ENCODE assay signal across 1 cellular context in the genomic region with DNA sequence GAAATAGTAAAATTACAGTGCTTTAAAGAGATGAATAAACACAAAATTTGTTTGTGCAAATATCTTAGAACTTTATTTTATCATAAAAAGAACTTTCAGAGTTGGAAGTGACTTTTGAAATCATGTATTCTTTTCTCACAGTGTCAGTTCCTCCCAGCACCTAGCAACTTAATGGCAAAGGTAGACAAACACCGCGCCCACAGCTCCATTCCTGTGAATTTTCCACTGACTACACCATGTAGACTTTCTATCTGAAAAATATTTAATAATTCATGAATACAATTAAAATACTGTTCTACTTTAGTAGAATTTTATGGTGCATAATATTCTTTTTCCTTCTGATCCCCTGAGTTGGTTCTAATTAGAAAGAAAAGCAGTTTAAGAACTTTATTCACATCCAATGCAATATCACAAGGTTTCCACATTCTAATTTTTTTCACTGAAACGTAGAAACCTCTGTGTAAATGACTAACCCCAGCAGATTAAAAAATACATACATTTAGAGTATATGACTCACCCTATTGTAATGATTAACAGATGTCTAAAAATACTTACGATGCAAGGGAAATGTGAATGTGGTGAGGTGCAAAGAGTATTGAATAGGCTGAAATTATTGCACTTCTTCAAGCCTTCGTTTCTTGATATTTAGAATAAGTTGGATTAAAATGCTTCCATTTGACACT.
A peak's percentile ranks its signal among the peaks of the same experiment; 100 is the strongest.
TF ChIP-seq lines count a peak whose summit lies in the region.

No MANE protein-coding gene starts in this region.

TF ChIP-seq in GM12878, 131 proteins besides CTCF, POLR2A, EP300 and RAD21 (continued from another document):
- TF ChIP-seq, protein P1, sequence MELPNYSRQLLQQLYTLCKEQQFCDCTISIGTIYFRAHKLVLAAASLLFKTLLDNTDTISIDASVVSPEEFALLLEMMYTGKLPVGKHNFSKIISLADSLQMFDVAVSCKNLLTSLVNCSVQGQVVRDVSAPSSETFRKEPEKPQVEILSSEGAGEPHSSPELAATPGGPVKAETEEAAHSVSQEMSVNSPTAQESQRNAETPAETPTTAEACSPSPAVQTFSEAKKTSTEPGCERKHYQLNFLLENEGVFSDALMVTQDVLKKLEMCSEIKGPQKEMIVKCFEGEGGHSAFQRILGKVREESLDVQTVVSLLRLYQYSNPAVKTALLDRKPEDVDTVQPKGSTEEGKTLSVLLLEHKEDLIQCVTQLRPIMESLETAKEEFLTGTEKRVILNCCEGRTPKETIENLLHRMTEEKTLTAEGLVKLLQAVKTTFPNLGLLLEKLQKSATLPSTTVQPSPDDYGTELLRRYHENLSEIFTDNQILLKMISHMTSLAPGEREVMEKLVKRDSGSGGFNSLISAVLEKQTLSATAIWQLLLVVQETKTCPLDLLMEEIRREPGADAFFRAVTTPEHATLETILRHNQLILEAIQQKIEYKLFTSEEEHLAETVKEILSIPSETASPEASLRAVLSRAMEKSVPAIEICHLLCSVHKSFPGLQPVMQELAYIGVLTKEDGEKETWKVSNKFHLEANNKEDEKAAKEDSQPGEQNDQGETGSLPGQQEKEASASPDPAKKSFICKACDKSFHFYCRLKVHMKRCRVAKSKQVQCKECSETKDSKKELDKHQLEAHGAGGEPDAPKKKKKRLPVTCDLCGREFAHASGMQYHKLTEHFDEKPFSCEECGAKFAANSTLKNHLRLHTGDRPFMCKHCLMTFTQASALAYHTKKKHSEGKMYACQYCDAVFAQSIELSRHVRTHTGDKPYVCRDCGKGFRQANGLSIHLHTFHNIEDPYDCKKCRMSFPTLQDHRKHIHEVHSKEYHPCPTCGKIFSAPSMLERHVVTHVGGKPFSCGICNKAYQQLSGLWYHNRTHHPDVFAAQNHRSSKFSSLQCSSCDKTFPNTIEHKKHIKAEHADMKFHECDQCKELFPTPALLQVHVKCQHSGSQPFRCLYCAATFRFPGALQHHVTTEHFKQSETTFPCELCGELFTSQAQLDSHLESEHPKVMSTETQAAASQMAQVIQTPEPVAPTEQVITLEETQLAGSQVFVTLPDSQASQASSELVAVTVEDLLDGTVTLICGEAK (IDR thresholded peaks at IDR 0.05; ENCODE audit: borderline replicate concordance): peak; percentile 81; the same call in 1 of the 2 replicates
- no peak for TF ChIP-seq ASH2L (IDR thresholded peaks at IDR 0.05; ENCODE audit: borderline replicate concordance, low read depth)
- TF ChIP-seq CBFB (IDR thresholded peaks at IDR 0.05; ENCODE audit: low read depth): no peak
- TF ChIP-seq RBBP5 (conservative IDR thresholded peaks at IDR 0.05): no peak
- TF ChIP-seq CHD2 (IDR thresholded peaks at IDR 0.05; ENCODE audit: borderline replicate concordance, low read depth, low read length): 0 out of 2 replicates have a peak, but pooled peaks have one; percentile 31
- peak; percentile 27; the same call in 1 of the 2 replicates for TF ChIP-seq SREBF1 (IDR thresholded peaks at IDR 0.05; ENCODE audit: low read length)
- TF ChIP-seq, protein P2, sequence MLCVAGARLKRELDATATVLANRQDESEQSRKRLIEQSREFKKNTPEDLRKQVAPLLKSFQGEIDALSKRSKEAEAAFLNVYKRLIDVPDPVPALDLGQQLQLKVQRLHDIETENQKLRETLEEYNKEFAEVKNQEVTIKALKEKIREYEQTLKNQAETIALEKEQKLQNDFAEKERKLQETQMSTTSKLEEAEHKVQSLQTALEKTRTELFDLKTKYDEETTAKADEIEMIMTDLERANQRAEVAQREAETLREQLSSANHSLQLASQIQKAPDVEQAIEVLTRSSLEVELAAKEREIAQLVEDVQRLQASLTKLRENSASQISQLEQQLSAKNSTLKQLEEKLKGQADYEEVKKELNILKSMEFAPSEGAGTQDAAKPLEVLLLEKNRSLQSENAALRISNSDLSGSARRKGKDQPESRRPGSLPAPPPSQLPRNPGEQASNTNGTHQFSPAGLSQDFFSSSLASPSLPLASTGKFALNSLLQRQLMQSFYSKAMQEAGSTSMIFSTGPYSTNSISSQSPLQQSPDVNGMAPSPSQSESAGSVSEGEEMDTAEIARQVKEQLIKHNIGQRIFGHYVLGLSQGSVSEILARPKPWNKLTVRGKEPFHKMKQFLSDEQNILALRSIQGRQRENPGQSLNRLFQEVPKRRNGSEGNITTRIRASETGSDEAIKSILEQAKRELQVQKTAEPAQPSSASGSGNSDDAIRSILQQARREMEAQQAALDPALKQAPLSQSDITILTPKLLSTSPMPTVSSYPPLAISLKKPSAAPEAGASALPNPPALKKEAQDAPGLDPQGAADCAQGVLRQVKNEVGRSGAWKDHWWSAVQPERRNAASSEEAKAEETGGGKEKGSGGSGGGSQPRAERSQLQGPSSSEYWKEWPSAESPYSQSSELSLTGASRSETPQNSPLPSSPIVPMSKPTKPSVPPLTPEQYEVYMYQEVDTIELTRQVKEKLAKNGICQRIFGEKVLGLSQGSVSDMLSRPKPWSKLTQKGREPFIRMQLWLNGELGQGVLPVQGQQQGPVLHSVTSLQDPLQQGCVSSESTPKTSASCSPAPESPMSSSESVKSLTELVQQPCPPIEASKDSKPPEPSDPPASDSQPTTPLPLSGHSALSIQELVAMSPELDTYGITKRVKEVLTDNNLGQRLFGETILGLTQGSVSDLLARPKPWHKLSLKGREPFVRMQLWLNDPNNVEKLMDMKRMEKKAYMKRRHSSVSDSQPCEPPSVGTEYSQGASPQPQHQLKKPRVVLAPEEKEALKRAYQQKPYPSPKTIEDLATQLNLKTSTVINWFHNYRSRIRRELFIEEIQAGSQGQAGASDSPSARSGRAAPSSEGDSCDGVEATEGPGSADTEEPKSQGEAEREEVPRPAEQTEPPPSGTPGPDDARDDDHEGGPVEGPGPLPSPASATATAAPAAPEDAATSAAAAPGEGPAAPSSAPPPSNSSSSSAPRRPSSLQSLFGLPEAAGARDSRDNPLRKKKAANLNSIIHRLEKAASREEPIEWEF (IDR thresholded peaks at IDR 0.05; ENCODE audit: insufficient replicate concordance, low read depth, low read length): no peak
- TF ChIP-seq MTA2 (IDR thresholded peaks at IDR 0.05; ENCODE audit: low read depth): peak; percentile 77
- TF ChIP-seq POLR2AphosphoS2 (IDR thresholded peaks at IDR 0.05; ENCODE audit: low read depth, low read length): no peak
- peak; percentile 81 for TF ChIP-seq ZNF24 (IDR thresholded peaks at IDR 0.05)
- TF ChIP-seq POLR2AphosphoS5 (IDR thresholded peaks at IDR 0.05; ENCODE audit: low read length): no peak
- TF ChIP-seq DPF2 (IDR thresholded peaks at IDR 0.05): peak; percentile 18; the same call in 1 of the 2 replicates
- peak; percentile 29 for TF ChIP-seq IKZF1 (conservative IDR thresholded peaks at IDR 0.05)
- no peak for TF ChIP-seq CBX3 (IDR thresholded peaks at IDR 0.05; ENCODE audit: borderline replicate concordance, low read depth)
- no peak for TF ChIP-seq EGR1 (IDR thresholded peaks at IDR 0.05; ENCODE audit: borderline replicate concordance in 1 of 2, low read depth in 2 of 2, low read length in 2 of 2)
- TF ChIP-seq ZNF384 (IDR thresholded peaks at IDR 0.05; ENCODE audit: borderline replicate concordance, low read depth, low read length): peak; percentile 52; the same call in 1 of the 2 replicates
- TF ChIP-seq ATF7 (IDR thresholded peaks at IDR 0.05; ENCODE audit: low read depth): peak; percentile 86
- TF ChIP-seq, protein P3, sequence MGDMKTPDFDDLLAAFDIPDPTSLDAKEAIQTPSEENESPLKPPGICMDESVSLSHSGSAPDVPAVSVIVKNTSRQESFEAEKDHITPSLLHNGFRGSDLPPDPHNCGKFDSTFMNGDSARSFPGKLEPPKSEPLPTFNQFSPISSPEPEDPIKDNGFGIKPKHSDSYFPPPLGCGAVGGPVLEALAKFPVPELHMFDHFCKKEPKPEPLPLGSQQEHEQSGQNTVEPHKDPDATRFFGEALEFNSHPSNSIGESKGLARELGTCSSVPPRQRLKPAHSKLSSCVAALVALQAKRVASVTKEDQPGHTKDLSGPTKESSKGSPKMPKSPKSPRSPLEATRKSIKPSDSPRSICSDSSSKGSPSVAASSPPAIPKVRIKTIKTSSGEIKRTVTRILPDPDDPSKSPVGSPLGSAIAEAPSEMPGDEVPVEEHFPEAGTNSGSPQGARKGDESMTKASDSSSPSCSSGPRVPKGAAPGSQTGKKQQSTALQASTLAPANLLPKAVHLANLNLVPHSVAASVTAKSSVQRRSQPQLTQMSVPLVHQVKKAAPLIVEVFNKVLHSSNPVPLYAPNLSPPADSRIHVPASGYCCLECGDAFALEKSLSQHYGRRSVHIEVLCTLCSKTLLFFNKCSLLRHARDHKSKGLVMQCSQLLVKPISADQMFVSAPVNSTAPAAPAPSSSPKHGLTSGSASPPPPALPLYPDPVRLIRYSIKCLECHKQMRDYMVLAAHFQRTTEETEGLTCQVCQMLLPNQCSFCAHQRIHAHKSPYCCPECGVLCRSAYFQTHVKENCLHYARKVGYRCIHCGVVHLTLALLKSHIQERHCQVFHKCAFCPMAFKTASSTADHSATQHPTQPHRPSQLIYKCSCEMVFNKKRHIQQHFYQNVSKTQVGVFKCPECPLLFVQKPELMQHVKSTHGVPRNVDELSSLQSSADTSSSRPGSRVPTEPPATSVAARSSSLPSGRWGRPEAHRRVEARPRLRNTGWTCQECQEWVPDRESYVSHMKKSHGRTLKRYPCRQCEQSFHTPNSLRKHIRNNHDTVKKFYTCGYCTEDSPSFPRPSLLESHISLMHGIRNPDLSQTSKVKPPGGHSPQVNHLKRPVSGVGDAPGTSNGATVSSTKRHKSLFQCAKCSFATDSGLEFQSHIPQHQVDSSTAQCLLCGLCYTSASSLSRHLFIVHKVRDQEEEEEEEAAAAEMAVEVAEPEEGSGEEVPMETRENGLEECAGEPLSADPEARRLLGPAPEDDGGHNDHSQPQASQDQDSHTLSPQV (IDR thresholded peaks at IDR 0.05): no peak
- TF ChIP-seq, protein P4, sequence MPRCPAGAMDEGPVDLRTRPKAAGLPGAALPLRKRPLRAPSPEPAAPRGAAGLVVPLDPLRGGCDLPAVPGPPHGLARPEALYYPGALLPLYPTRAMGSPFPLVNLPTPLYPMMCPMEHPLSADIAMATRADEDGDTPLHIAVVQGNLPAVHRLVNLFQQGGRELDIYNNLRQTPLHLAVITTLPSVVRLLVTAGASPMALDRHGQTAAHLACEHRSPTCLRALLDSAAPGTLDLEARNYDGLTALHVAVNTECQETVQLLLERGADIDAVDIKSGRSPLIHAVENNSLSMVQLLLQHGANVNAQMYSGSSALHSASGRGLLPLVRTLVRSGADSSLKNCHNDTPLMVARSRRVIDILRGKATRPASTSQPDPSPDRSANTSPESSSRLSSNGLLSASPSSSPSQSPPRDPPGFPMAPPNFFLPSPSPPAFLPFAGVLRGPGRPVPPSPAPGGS (IDR thresholded peaks at IDR 0.05; ENCODE audit: borderline replicate concordance, insufficient read depth, low read depth, low read length, poor library complexity, severe bottlenecking): no peak
- no peak for TF ChIP-seq CBX5 (IDR thresholded peaks at IDR 0.05; ENCODE audit: low read depth)
- 0 out of 2 replicates have a peak, but pooled peaks have one; percentile 21 for TF ChIP-seq NR2F1 (conservative IDR thresholded peaks at IDR 0.05)
- peak; percentile 69; the same call in 1 of the 2 replicates for TF ChIP-seq JUND (IDR thresholded peaks at IDR 0.05; ENCODE audit: low read depth, low read length)
- no peak for TF ChIP-seq ZNF274 (IDR thresholded peaks at IDR 0.05; ENCODE audit: insufficient read depth, insufficient read length)
- TF ChIP-seq MEF2B (IDR thresholded peaks at IDR 0.05; ENCODE audit: partially characterized antibody, poor library complexity, severe bottlenecking): peak; percentile 85
- no peak for TF ChIP-seq PAX5 (IDR thresholded peaks at IDR 0.05; ENCODE audit: borderline replicate concordance, low read depth, low read length)
- no peak for TF ChIP-seq CEBPB (IDR thresholded peaks at IDR 0.05; ENCODE audit: borderline replicate concordance in 1 of 2, low read depth in 2 of 2, low read length in 2 of 2)
- TF ChIP-seq, protein P5, sequence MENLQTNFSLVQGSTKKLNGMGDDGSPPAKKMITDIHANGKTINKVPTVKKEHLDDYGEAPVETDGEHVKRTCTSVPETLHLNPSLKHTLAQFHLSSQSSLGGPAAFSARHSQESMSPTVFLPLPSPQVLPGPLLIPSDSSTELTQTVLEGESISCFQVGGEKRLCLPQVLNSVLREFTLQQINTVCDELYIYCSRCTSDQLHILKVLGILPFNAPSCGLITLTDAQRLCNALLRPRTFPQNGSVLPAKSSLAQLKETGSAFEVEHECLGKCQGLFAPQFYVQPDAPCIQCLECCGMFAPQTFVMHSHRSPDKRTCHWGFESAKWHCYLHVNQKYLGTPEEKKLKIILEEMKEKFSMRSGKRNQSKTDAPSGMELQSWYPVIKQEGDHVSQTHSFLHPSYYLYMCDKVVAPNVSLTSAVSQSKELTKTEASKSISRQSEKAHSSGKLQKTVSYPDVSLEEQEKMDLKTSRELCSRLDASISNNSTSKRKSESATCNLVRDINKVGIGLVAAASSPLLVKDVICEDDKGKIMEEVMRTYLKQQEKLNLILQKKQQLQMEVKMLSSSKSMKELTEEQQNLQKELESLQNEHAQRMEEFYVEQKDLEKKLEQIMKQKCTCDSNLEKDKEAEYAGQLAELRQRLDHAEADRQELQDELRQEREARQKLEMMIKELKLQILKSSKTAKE (IDR thresholded peaks at IDR 0.05; ENCODE audit: low read depth, poor library complexity, severe bottlenecking): peak; percentile 63
